Comparison of ENCODE assay signal across 8 cellular contexts in genomic region chr17:57294629-57295501, GRCh38.
A peak's percentile ranks its signal among the peaks of the same experiment; 100 is the strongest.
DNase-seq lines count a peak whose midpoint lies in the region; ATAC-seq and TF ChIP-seq lines count a peak whose summit lies in the region.

No MANE protein-coding gene starts in this region.

- DNase-seq in LoVo (ENCODE audit: low spot score) (peak; percentile 89), RWPE2 (ENCODE audit: low spot score) (no peak), caudate nucleus (lab: John Stamatoyannopoulos, UW) (peak in 1 of 61 donors; percentile 11), GM20000 (ENCODE audit: low spot score) (no peak), anterior cingulate cortex (lab: John Stamatoyannopoulos, UW) (no peak)
- peak; percentile 19 for DNase-seq in stimulated activated CD4-positive, alpha-beta T cell treated with anti-CD3 and anti-CD28 coated beads, Interleukin-12 subunit alpha, Interleukin-12 subunit beta, amount 100 ng/mL, for 4 hours

- peak overlapping the region; percentile 92 for H3K27ac ChIP-seq in RWPE2 (ENCODE audit: poor library complexity, severe bottlenecking)
- H3K27ac ChIP-seq in caudate nucleus (ENCODE audit: low read depth, low read length), result peak overlapping the region; percentile 27

- peaks cover 9% of the 10 kb centered on the region for H3K9me3 ChIP-seq in RWPE2 (ENCODE audit: severe bottlenecking)

- H3K4me3 ChIP-seq in RWPE2 (ENCODE audit: severe bottlenecking), result no peak overlapping the region

- peaks cover 27% of the 10 kb centered on the region for H3K36me3 ChIP-seq in RWPE2 (ENCODE audit: low read depth)

- TF ChIP-seq CTCF in RWPE2 (IDR thresholded peaks at IDR 0.05; ENCODE audit: poor library complexity, severe bottlenecking) (no peak), GM20000 (IDR thresholded peaks at IDR 0.05; ENCODE audit: extremely low read depth, missing control alignments) (no peak)

- peaks cover 40% of the 10 kb centered on the region for H3K4me1 ChIP-seq in RWPE2 (ENCODE audit: insufficient read depth, poor library complexity, severe bottlenecking)

- ATAC-seq in RWPE2 (ENCODE audit: low read depth) (peak; percentile 10; the same call in 1 of the 3 replicates), HG02642 (IDR thresholded peaks at IDR 0.05; ENCODE audit: poor library complexity, unreplicated experiment) (no peak), GM18868 (IDR thresholded peaks at IDR 0.05; ENCODE audit: unreplicated experiment) (no peak)

- no peaks in the 10 kb centered on the region for H3K27me3 ChIP-seq in RWPE2 (ENCODE audit: insufficient read depth, poor library complexity, severe bottlenecking)

Comparison
In these comparisons a context has a peak if more than half of its experiments do, and no peak if none do; other contexts are left out.
1. DNase-seq: peak in LoVo (single experiment) and stimulated activated CD4-positive, alpha-beta T cell treated with anti-CD3 and anti-CD28 coated beads, Interleukin-12 subunit alpha, Interleukin-12 subunit beta, amount 100 ng/mL, for 4 hours (single experiment); none in RWPE2 (single experiment), GM20000 (single experiment) and anterior cingulate cortex (0 of 58).